In genomic region chr18:56910237-56910636, GRCh38 we compare ENCODE assay signal across 31 cellular contexts.
"Had no signal": no experiment of that assay in that cellular context is flagged by ENCODE, and none has a peak within 500 bp of the region (broad histone marks: within the 10 kb centered on the region; RNA-seq: fewer than 3 reads in every experiment).

No MANE protein-coding gene starts in this region.

- H3K27me3 ChIP-seq: adrenal gland, body of pancreas, esophagus muscularis mucosa, foreskin keratinocyte, gastrocnemius medialis, heart left ventricle had no signal

- H3K9me3 ChIP-seq: adrenal gland, body of pancreas, esophagus muscularis mucosa, gastrocnemius medialis, heart left ventricle had no signal

- FAIRE-seq: colon had no signal

- H3K4me1 ChIP-seq: adrenal gland, esophagus muscularis mucosa, foreskin keratinocyte, gastrocnemius medialis, heart left ventricle had no signal

- DNase-seq: activated CD4-positive, alpha-beta memory T cell treated with anti-CD3 and anti-CD28 coated beads for 36 hours; activated CD4-positive, alpha-beta T cell treated with anti-CD3 and anti-CD28 coated beads for 36 hours; activated CD4-positive, alpha-beta T cell treated with anti-CD3 and anti-CD28 coated beads, Interleukin-2, amount 10 ng/mL, durations not matched to agents 24 days and 14 days; activated CD4-positive, CD25-positive, alpha-beta regulatory T cell; activated CD4-positive, CD25-positive, alpha-beta regulatory T cell treated with anti-CD3 and anti-CD28 coated beads, Interleukin-2, amount 50 U/mL, for 72 hours; activated CD8-positive, alpha-beta memory T cell treated with anti-CD3 and anti-CD28 coated beads, Interleukin-2, amount 10 ng/mL, durations not matched to agents 7 days and 5 days; activated CD8-positive, alpha-beta memory T cell treated with anti-CD3 and anti-CD28 coated beads, Interleukin-2, amount 50 U/mL, for 4 hours; activated CD8-positive, alpha-beta T cell treated with anti-CD3 and anti-CD28 coated beads, Interleukin-2, amount 10 ng/mL, durations not matched to agents 7 days and 5 days; activated effector memory CD4-positive, alpha-beta T cell treated with anti-CD3 and anti-CD28 coated beads, Interleukin-2, amount 50 U/mL, for 16 hours; activated naive CD4-positive, alpha-beta T cell treated with anti-CD3 and anti-CD28 coated beads for 36 hours; activated naive CD8-positive, alpha-beta T cell treated with anti-CD3 and anti-CD28 coated beads for 36 hours; activated naive CD8-positive, alpha-beta T cell treated with anti-CD3 and anti-CD28 coated beads, Interleukin-2, amount 50 U/mL, for 24 hours; activated T-cell treated with anti-CD3 and anti-CD28 coated beads, Interleukin-2, amount 50 U/mL, for 1 hour; activated T-cell treated with anti-CD3 and anti-CD28 coated beads, Interleukin-2, amount 50 U/mL, for 48 hours; adrenal gland; amygdala; aorta; body of pancreas; caudate nucleus; cortex of kidney; dermis blood vessel endothelial cell; effector CD4-positive, alpha-beta T cell; effector memory CD8-positive, alpha-beta T cell; erythroblast; foreskin keratinocyte; gastrocnemius medialis; glutamatergic neuron; heart left ventricle; T-helper 2 cell had no signal

- H3K4me3 ChIP-seq: adrenal gland, body of pancreas, esophagus muscularis mucosa, gastrocnemius medialis, heart left ventricle had no signal

- H3K36me3 ChIP-seq: adrenal gland, esophagus muscularis mucosa, gastrocnemius medialis, heart left ventricle had no signal

- H3K27ac ChIP-seq: adrenal gland, body of pancreas, esophagus muscularis mucosa, foreskin keratinocyte, gastrocnemius medialis, heart left ventricle had no signal

- ATAC-seq: activated CD4-positive, alpha-beta T cell treated with anti-CD3 and anti-CD28 coated beads for 36 hours; activated CD8-positive, alpha-beta memory T cell treated with anti-CD3 and anti-CD28 coated beads, Interleukin-2, amount 10 ng/mL, durations not matched to agents 7 days and 5 days; activated CD8-positive, alpha-beta T cell treated with anti-CD3 and anti-CD28 coated beads, Interleukin-2, amount 10 ng/mL, durations not matched to agents 7 days and 5 days; activated naive CD8-positive, alpha-beta T cell treated with anti-CD3 and anti-CD28 coated beads, Interleukin-2, amount 50 U/mL, for 24 hours; body of pancreas; effector memory CD8-positive, alpha-beta T cell; foreskin keratinocyte; gastrocnemius medialis; heart left ventricle had no signal
